ENCODE assay signal across 1 cellular context in genomic region chr17:4949321-4950074, GRCh38.
TF ChIP-seq lines count a peak whose summit lies in the region.

No MANE protein-coding gene starts in this region.

TF ChIP-seq in GM12878, 131 proteins besides CTCF, POLR2A, EP300 and RAD21 (continued from another document):
- no peak; the same call in 1 of the 2 replicates for TF ChIP-seq TARDBP (IDR thresholded peaks at IDR 0.05; ENCODE audit: borderline replicate concordance)
- TF ChIP-seq SUPT20H (IDR thresholded peaks at IDR 0.05; ENCODE audit: borderline replicate concordance, control insufficient read depth, low read depth, low read length), result no peak
- TF ChIP-seq RELA (IDR thresholded peaks at IDR 0.05; ENCODE audit: borderline replicate concordance, partially characterized antibody), result no peak
- TF ChIP-seq TCF3 (IDR thresholded peaks at IDR 0.05; ENCODE audit: borderline replicate concordance, insufficient read depth, low read depth, low read length), result peak; percentile 84
- peak; percentile 68; the same call in 1 of the 2 replicates for TF ChIP-seq RB1 (IDR thresholded peaks at IDR 0.05; ENCODE audit: borderline replicate concordance)
- no peak for TF ChIP-seq NFIC (IDR thresholded peaks at IDR 0.05; ENCODE audit: low read depth, low read length)
- no peak for TF ChIP-seq JUNB (IDR thresholded peaks at IDR 0.05)
- no peak for TF ChIP-seq ZNF622 (IDR thresholded peaks at IDR 0.05)
- no peak for TF ChIP-seq SPI1 (IDR thresholded peaks at IDR 0.05; ENCODE audit: borderline replicate concordance, insufficient read depth, low read depth, low read length)
- TF ChIP-seq ZNF384 (IDR thresholded peaks at IDR 0.05; ENCODE audit: borderline replicate concordance, low read depth, low read length), result peak; percentile 72; the same call in 1 of the 2 replicates
- no peak for TF ChIP-seq NFYA (IDR thresholded peaks at IDR 0.05; ENCODE audit: borderline replicate concordance, low read depth, low read length)
- TF ChIP-seq ZBED1 (IDR thresholded peaks at IDR 0.05; ENCODE audit: borderline replicate concordance), result no peak
- no peak for TF ChIP-seq EZH2 (IDR thresholded peaks at IDR 0.05; ENCODE audit: borderline replicate concordance, control insufficient read depth, low read depth, low read length)
- TF ChIP-seq PBX3 (IDR thresholded peaks at IDR 0.05; ENCODE audit: insufficient replicate concordance, low read depth, low read length), result peak; percentile 75
- no peak for TF ChIP-seq IRF3 (IDR thresholded peaks at IDR 0.05)
- TF ChIP-seq RFX5 (IDR thresholded peaks at IDR 0.05; ENCODE audit: low read depth, low read length), result no peak
- no peak for TF ChIP-seq CHD1 (IDR thresholded peaks at IDR 0.05; ENCODE audit: low read depth, low read length)
- no peak for TF ChIP-seq USF2 (IDR thresholded peaks at IDR 0.05; ENCODE audit: borderline replicate concordance, low read depth, low read length)
TF ChIP-seq in GM12878: peak in this region for 33.
